ENCODE assay signal across 9 cellular contexts in the genomic region with DNA sequence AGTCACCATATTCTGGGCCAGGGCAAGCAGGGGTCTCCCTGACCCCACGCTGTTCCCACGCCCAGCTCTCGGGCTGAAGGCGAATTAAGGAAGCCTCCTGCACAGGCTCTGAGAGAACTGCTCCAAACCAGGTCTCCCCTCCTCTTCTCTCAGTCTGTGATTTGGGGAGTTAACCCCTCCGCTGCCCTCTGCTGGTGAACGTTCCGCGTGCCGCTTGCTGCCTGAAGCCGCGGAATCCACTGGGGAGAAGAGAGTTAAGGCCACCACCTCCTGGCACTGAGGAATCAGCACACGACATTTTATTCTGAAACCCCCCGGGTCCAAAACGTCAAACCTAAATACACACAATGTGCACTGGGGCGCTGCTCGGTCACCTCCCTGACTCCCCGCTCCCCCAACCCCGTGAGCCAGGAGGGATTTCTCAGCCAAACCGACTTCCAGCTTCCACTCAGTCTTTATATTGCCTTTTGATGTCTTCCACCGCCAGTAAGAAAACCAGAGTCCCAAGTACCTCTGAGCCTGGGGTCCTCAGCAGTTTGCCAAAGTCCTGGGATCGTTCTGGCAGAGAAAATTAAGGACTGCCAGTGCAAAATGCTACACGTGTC. TPM values are rescaled to one million over a fixed set of nuclear protein-coding genes. Genes with fewer than 3 reads are reported as not detected.
A peak's percentile ranks its signal among the peaks of the same experiment; 100 is the strongest.
DNase-seq lines count a peak whose midpoint lies in the region; ATAC-seq and TF ChIP-seq lines count a peak whose summit lies in the region.
"Had no signal": no experiment of that assay in that cellular context is flagged by ENCODE, and none has a peak within 500 bp of the region (broad histone marks: within the 10 kb centered on the region; RNA-seq: fewer than 3 reads in every experiment).

No MANE protein-coding gene starts in this region.

- ATAC-seq in HG03521 (IDR thresholded peaks at IDR 0.05; ENCODE audit: unreplicated experiment) (no peak), GM18867 (IDR thresholded peaks at IDR 0.05; ENCODE audit: unreplicated experiment) (no peak)

- no peaks in the 10 kb centered on the region for H3K36me3 ChIP-seq in fibroblast of lung (ENCODE audit: control insufficient read depth, insufficient read depth, low read length)

- peak; percentile 39 to 85 for TF ChIP-seq CTCF in fibroblast of lung (conservative IDR thresholded peaks at IDR 0.05 in 1 of 2, IDR thresholded peaks at IDR 0.05 in 1 of 2; ENCODE audit: low read depth in 1 of 2, low read length in 2 of 2)
- peak; percentile 60 for TF ChIP-seq CTCF in progenitor cell of endocrine pancreas (IDR thresholded peaks at IDR 0.05; ENCODE audit: unreplicated experiment)

- H3K4me1 Mint-ChIP-seq in progenitor cell of endocrine pancreas (ENCODE audit: low read depth) = peaks cover 4% of the 10 kb centered on the region

- H3K4me3 Mint-ChIP-seq in progenitor cell of endocrine pancreas (ENCODE audit: low read depth) = no peak overlapping the region
- H3K4me3 Mint-ChIP-seq: immature natural killer cell had no signal

- no peak overlapping the region for H3K4me3 ChIP-seq in fibroblast of lung (replicated peaks in 1 of 4; ENCODE audit: control extremely low read depth in 1 of 4, insufficient read depth in 1 of 4, low read depth in 3 of 4, low read length in 4 of 4)

- H2AFZ ChIP-seq in fibroblast of lung (ENCODE audit: low read length) = no peak overlapping the region

- no peak overlapping the region for H3K4me2 ChIP-seq in fibroblast of lung (ENCODE audit: extremely low read depth, insufficient read depth, low read length)

- H3K27me3 ChIP-seq in fibroblast of lung (ENCODE audit: control insufficient read depth, insufficient read depth, low read length) = no peaks in the 10 kb centered on the region

- H3K36me3 Mint-ChIP-seq in progenitor cell of endocrine pancreas (ENCODE audit: insufficient read depth) = no peaks in the 10 kb centered on the region

- H4K20me1 ChIP-seq in fibroblast of lung (ENCODE audit: control insufficient read depth, extremely low read depth, insufficient read depth, low read length) = no peaks in the 10 kb centered on the region

- H3K27me3 Mint-ChIP-seq in progenitor cell of endocrine pancreas = peaks cover 40% of the 10 kb centered on the region

- DNase-seq in Ammon's horn (ENCODE audit: low spot score) (peak; percentile 65), H4 (ENCODE audit: low spot score) (peak; percentile 36), SW480 (ENCODE audit: low spot score) (peak; percentile 36), fibroblast of lung (ENCODE audit: low read depth in 2 of 2) (peak; percentile 23 to 69), progenitor cell of endocrine pancreas (ENCODE audit: low spot score, unreplicated experiment) (peak; percentile 57), DMS53 (lab: John Stamatoyannopoulos, UW) (no peak)

- H3K9me3 Mint-ChIP-seq in progenitor cell of endocrine pancreas (ENCODE audit: low read depth) = no peaks in the 10 kb centered on the region
- H3K9me3 Mint-ChIP-seq: immature natural killer cell had no signal

- H3K9ac ChIP-seq in fibroblast of lung (ENCODE audit: insufficient read depth, low read length) = no peak overlapping the region

- no peak overlapping the region for H3K27ac ChIP-seq in fibroblast of lung (ENCODE audit: insufficient read depth, low read length)

- no peak overlapping the region for H3K27ac Mint-ChIP-seq in progenitor cell of endocrine pancreas

- H3K9me3 ChIP-seq in fibroblast of lung (ENCODE audit: control insufficient read depth, insufficient read depth, low read depth, low read length) = no peaks in the 10 kb centered on the region

- no peaks in the 10 kb centered on the region for H3K79me2 ChIP-seq in fibroblast of lung (ENCODE audit: control insufficient read depth, insufficient read depth, low read length)

- no peaks in the 10 kb centered on the region for H3K4me1 ChIP-seq in fibroblast of lung (ENCODE audit: control insufficient read depth, extremely low read depth, insufficient read depth, low read length)

RNA-seq across cellular contexts. Expression of gene RCVRN, which starts 54.4 kb away (rescaled TPM):
- not detected in 2 replicates for total RNA-seq in H4 (2014; rRNA removed; shearing (Covaris generic))
- not detected in 2 replicates for total RNA-seq in fibroblast of lung
- polyA plus RNA-seq in fibroblast of lung = not detected in 2 replicates
- not detected in 2 replicates for polyA plus RNA-seq in fibroblast of lung (2012)
- polyA minus RNA-seq in fibroblast of lung (ENCODE audit: low replicate concordance) = not detected in 2 replicates
- not detected in 2 replicates for total RNA-seq in progenitor cell of endocrine pancreas
- polyA plus RNA-seq: immature natural killer cell had no signal
